ENCODE assay signal across 12 cellular contexts in genomic region chr5:55888205-55888604, GRCh38. TPM values are rescaled to one million over a fixed set of nuclear protein-coding genes. Genes with fewer than 3 reads are reported as not detected.
DNase-seq lines count a peak whose midpoint lies in the region; ATAC-seq and TF ChIP-seq lines count a peak whose summit lies in the region.
"Had no signal": no experiment of that assay in that cellular context is flagged by ENCODE, and none has a peak within 500 bp of the region (broad histone marks: within the 10 kb centered on the region; RNA-seq: fewer than 3 reads in every experiment).

No MANE protein-coding gene starts in this region.

- H3K79me1 ChIP-seq in H9 (ENCODE audit: insufficient read depth, low read depth, low read length, poor library complexity, severe bottlenecking) = no peaks in the 10 kb centered on the region

- H3K23ac ChIP-seq in H9 (ENCODE audit: insufficient read length, low read depth, low read length) = no peak overlapping the region

- H3K4me3 Mint-ChIP-seq in activated naive CD4-positive, alpha-beta T cell treated with anti-CD3 and anti-CD28 coated beads, Interleukin-2, amount 10 ng/mL, durations not matched to agents 7 days and 5 days = no peak overlapping the region
- H3K4me3 Mint-ChIP-seq in H9 = no peak overlapping the region
- no peak overlapping the region for H3K4me3 Mint-ChIP-seq in activated CD8-positive, alpha-beta T cell treated with anti-CD3 and anti-CD28 coated beads, Interleukin-2, amount 10 ng/mL, durations not matched to agents 7 days and 5 days
- H3K4me3 Mint-ChIP-seq: CD4-positive, alpha-beta memory T cell had no signal

- H2BK15ac ChIP-seq in H9 (ENCODE audit: low read depth, low read length) = no peak overlapping the region

- H3K4me2 ChIP-seq in H9 (ENCODE audit: insufficient read depth, insufficient read length, low read length) = no peak overlapping the region
- H3K4me2 ChIP-seq: A549 had no signal

- no peak overlapping the region for H2AFZ ChIP-seq in H9 (ENCODE audit: low read length)

- H2BK12ac ChIP-seq in H9 (ENCODE audit: insufficient read length, low read depth, low read length) = no peak overlapping the region

- no peak overlapping the region for H4K91ac ChIP-seq in H9 (ENCODE audit: insufficient read length, low read depth, low read length)

- H3K9ac ChIP-seq in H9 (ENCODE audit: extremely low read depth, insufficient read length, low read length) = no peak overlapping the region

- no peaks in the 10 kb centered on the region for H3K9me3 Mint-ChIP-seq in activated naive CD4-positive, alpha-beta T cell treated with anti-CD3 and anti-CD28 coated beads, Interleukin-2, amount 10 ng/mL, durations not matched to agents 7 days and 5 days
- H3K9me3 Mint-ChIP-seq in H9 = peaks cover 0 to 2% of the 10 kb centered on the region in 2 experiments; a peak in 2 of 5 replicates
- no peaks in the 10 kb centered on the region for H3K9me3 Mint-ChIP-seq in activated CD8-positive, alpha-beta T cell treated with anti-CD3 and anti-CD28 coated beads, Interleukin-2, amount 10 ng/mL, durations not matched to agents 7 days and 5 days (ENCODE audit: insufficient read depth)
- H3K9me3 Mint-ChIP-seq: CD4-positive, alpha-beta memory T cell had no signal

- no peaks in the 10 kb centered on the region for H3K23me2 ChIP-seq in H9 (ENCODE audit: insufficient read length, low read depth, low read length, poor library complexity, severe bottlenecking)

- no peak overlapping the region for H3K27ac ChIP-seq in H9 (ENCODE audit: insufficient read length, low read depth, low read length)
- H3K27ac ChIP-seq: A549, C4-2B, HL-60 had no signal

- H4K5ac ChIP-seq in H9 (ENCODE audit: insufficient read length, low read depth, low read length) = no peak overlapping the region

- no peak overlapping the region for H3K4ac ChIP-seq in H9 (ENCODE audit: low read depth, low read length)

- H3K4me1 Mint-ChIP-seq in activated naive CD4-positive, alpha-beta T cell treated with anti-CD3 and anti-CD28 coated beads, Interleukin-2, amount 10 ng/mL, durations not matched to agents 7 days and 5 days = peaks cover 9% of the 10 kb centered on the region
- H3K4me1 Mint-ChIP-seq in H9 = no peaks in the 10 kb centered on the region; a peak in 1 of 4 replicates
- peaks cover 13% of the 10 kb centered on the region for H3K4me1 Mint-ChIP-seq in activated CD8-positive, alpha-beta T cell treated with anti-CD3 and anti-CD28 coated beads, Interleukin-2, amount 10 ng/mL, durations not matched to agents 7 days and 5 days (ENCODE audit: low read depth)

- ATAC-seq in activated CD8-positive, alpha-beta T cell treated with anti-CD3 and anti-CD28 coated beads, Interleukin-2, amount 10 ng/mL, durations not matched to agents 7 days and 5 days = peak; percentile 79
- ATAC-seq: A549 had no signal

- H3K4me1 ChIP-seq in H9 (ENCODE audit: insufficient read depth, low read length) = no peaks in the 10 kb centered on the region
- H3K4me1 ChIP-seq: A549, BE2C had no signal

- H2BK5ac ChIP-seq in H9 (ENCODE audit: insufficient read length, low read length) = no peak overlapping the region

- no peak overlapping the region for H4K8ac ChIP-seq in H9 (replicated peaks; ENCODE audit: insufficient read length, low read depth, low read length)

- POLR2A ChIA-PET in activated CD8-positive, alpha-beta T cell treated with anti-CD3 and anti-CD28 coated beads, Interleukin-2, amount 10 ng/mL, durations not matched to agents 7 days and 5 days (lab: Charles Lee) = no interaction called here

- no peaks in the 10 kb centered on the region for H3K36me3 Mint-ChIP-seq in activated naive CD4-positive, alpha-beta T cell treated with anti-CD3 and anti-CD28 coated beads, Interleukin-2, amount 10 ng/mL, durations not matched to agents 7 days and 5 days
- peaks cover 0 to 4% (median 0%) of the 10 kb centered on the region in 3 experiments; a peak in 3 of 7 replicates for H3K36me3 Mint-ChIP-seq in H9 (ENCODE audit: insufficient read depth in 1 of 3, low read depth in 3 of 3)
- H3K36me3 Mint-ChIP-seq in activated CD8-positive, alpha-beta T cell treated with anti-CD3 and anti-CD28 coated beads, Interleukin-2, amount 10 ng/mL, durations not matched to agents 7 days and 5 days (ENCODE audit: low read depth) = no peaks in the 10 kb centered on the region
- H3K36me3 Mint-ChIP-seq: CD4-positive, alpha-beta memory T cell had no signal

- no peaks in the 10 kb centered on the region for H3K79me2 ChIP-seq in H9 (ENCODE audit: insufficient read depth, low read length)

- H2BK120ac ChIP-seq in H9 (ENCODE audit: low read depth, low read length, poor library complexity, severe bottlenecking) = no peak overlapping the region

- TF ChIP-seq CTCF in H9 (conservative IDR thresholded peaks at IDR 0.05) = no peak

- no peak overlapping the region for H2AK5ac ChIP-seq in H9 (ENCODE audit: insufficient read length, low read length)

- WGBS in H9 (ENCODE audit: extremely low coverage, insufficient read length, low lambda C conversion rate) = no CpG with 5 or more reads among the region's 5 CpGs

- H2BK20ac ChIP-seq in H9 (ENCODE audit: low read depth, low read length, poor library complexity, severe bottlenecking) = peak overlapping the region; percentile 64

- H3K27ac Mint-ChIP-seq in activated naive CD4-positive, alpha-beta T cell treated with anti-CD3 and anti-CD28 coated beads, Interleukin-2, amount 10 ng/mL, durations not matched to agents 7 days and 5 days = peak overlapping the region; percentile 35
- peak overlapping the region in 2 of 3 experiments; percentile 11 to 71; a peak in 1 of 7 replicates for H3K27ac Mint-ChIP-seq in H9
- H3K27ac Mint-ChIP-seq in activated CD8-positive, alpha-beta T cell treated with anti-CD3 and anti-CD28 coated beads, Interleukin-2, amount 10 ng/mL, durations not matched to agents 7 days and 5 days = peak overlapping the region; percentile 18
- H3K27ac Mint-ChIP-seq: CD4-positive, alpha-beta memory T cell had no signal

- no peak overlapping the region for H3K56ac ChIP-seq in H9 (ENCODE audit: insufficient read length, low read depth, low read length)

- no peaks in the 10 kb centered on the region for H3K9me3 ChIP-seq in H9 (ENCODE audit: control insufficient read depth, low read depth, low read length)
- H3K9me3 ChIP-seq: A549, BE2C had no signal

- H3K27me3 ChIP-seq in H9 (ENCODE audit: insufficient read depth, low read length) = no peaks in the 10 kb centered on the region
- H3K27me3 ChIP-seq: BE2C had no signal

- CTCF ChIA-PET in activated naive CD4-positive, alpha-beta T cell treated with anti-CD3 and anti-CD28 coated beads, Interleukin-2, amount 10 ng/mL, durations not matched to agents 7 days and 5 days (lab: Charles Lee) = interaction anchor here (0.6 to 1.4 kb wide), 2 partner anchors 11 to 616 kb away, joined by 3 to 6 read pairs; no protein-coding TSS in a partner anchor
- CTCF ChIA-PET in activated CD8-positive, alpha-beta T cell treated with anti-CD3 and anti-CD28 coated beads, Interleukin-2, amount 10 ng/mL, durations not matched to agents 7 days and 5 days (lab: Charles Lee) = no interaction called here

- H3T11ph ChIP-seq in H9 (ENCODE audit: low read length) = no peak overlapping the region

- H3K14ac ChIP-seq in H9 (ENCODE audit: insufficient read depth, low read length) = no peak overlapping the region

- DNase-seq in activated naive CD4-positive, alpha-beta T cell treated with anti-CD3 and anti-CD28 coated beads, Interleukin-2, amount 10 ng/mL, durations not matched to agents 7 days and 5 days = no peak
- DNase-seq in activated naive CD4-positive, alpha-beta T cell treated with anti-CD3 and anti-CD28 coated beads, Interleukin-2, amount 50 U/mL, for 16 hours = no peak
- no peak for DNase-seq in H9
- peak; percentile 38 for DNase-seq in activated CD8-positive, alpha-beta T cell treated with anti-CD3 and anti-CD28 coated beads, Interleukin-2, amount 10 ng/mL, durations not matched to agents 7 days and 5 days
- no peak for DNase-seq in COR-L47 (lab: John Stamatoyannopoulos, UW)
- no peak for DNase-seq in HCEC 1CT
- DNase-seq: BE2C; CD4-positive, alpha-beta memory T cell; GF-D8 had no signal

- H4K20me1 ChIP-seq in H9 (ENCODE audit: control insufficient read depth, insufficient read depth, insufficient read length) = no peaks in the 10 kb centered on the region

- peaks cover 10% of the 10 kb centered on the region for H3K27me3 Mint-ChIP-seq in activated naive CD4-positive, alpha-beta T cell treated with anti-CD3 and anti-CD28 coated beads, Interleukin-2, amount 10 ng/mL, durations not matched to agents 7 days and 5 days
- no peaks in the 10 kb centered on the region for H3K27me3 Mint-ChIP-seq in H9 (ENCODE audit: low read depth)
- H3K27me3 Mint-ChIP-seq in activated CD8-positive, alpha-beta T cell treated with anti-CD3 and anti-CD28 coated beads, Interleukin-2, amount 10 ng/mL, durations not matched to agents 7 days and 5 days (ENCODE audit: low read depth) = peaks cover 10% of the 10 kb centered on the region
- H3K27me3 Mint-ChIP-seq: CD4-positive, alpha-beta memory T cell had no signal

- H3K18ac ChIP-seq in H9 (ENCODE audit: insufficient read length, low read depth, low read length) = no peak overlapping the region

RNA-seq across cellular contexts. Expression of gene IL31RA, which starts 37.0 kb away (rescaled TPM):
- total RNA-seq in H9 (2021) = 0.11 TPM in 1 of 2 replicates, not detected in the other
- not detected for total RNA-seq in activated CD8-positive, alpha-beta T cell treated with anti-CD3 and anti-CD28 coated beads, Interleukin-2, amount 10 ng/mL, durations not matched to agents 7 days and 5 days
- total RNA-seq: CD4-positive, alpha-beta memory T cell had no signal
